ENCODE assay signal across 24 cellular contexts in the genomic region with DNA sequence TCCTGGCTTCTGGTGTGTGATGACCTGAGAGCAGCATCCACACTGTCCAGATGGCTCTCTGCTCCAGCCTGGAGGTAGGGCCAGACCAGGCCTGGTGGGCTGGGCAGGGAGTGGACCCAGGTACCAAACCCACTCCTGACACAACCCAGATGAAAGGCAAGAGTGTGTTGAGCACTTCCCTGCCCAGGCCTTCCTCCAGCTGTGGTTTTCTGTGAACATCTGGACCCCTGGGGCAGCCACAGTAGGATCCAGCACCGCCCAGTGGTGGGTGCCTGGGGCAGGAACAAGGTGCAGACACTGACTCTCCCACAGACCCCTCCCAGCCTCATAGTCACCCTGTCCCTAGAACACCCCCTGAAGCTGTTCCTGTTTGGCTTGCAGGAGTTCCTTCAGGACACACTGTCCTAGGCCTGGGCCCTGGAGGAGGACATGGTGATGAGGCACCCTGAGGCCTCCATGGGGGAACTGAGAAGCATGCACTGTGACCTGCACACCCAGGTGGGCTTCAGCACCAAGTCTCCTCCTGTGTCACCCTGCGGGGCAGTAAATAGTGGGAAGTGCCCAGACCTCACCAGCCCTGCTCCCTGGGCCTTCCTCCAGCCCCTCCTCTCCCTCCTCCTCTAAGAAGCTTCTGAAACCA. TPM values are rescaled to one million over a fixed set of nuclear protein-coding genes. Genes with fewer than 3 reads are reported as not detected.
"Had no signal": no experiment of that assay in that cellular context is flagged by ENCODE, and none has a peak within 500 bp of the region (broad histone marks: within the 10 kb centered on the region; RNA-seq: fewer than 3 reads in every experiment).

No MANE protein-coding gene starts in this region.

- H3K4me3 ChIP-seq: K562, SJSA1, SK-N-MC had no signal

- H3K27me3 ChIP-seq: SJSA1 had no signal

- DNase-seq: MV-4-11, NCI-H1092, NCI-H1105 treated with DMSO at 0.1 percent for 48 hours, NCI-H1417 treated with DMSO at 0.1 percent for 48 hours, NCI-H146, NCI-H1694 treated with DMSO at 0.1 percent for 48 hours, NCI-H1930, NCI-H2081, NCI-H2107, NCI-H446, NCI-H510A, NCI-H524 treated with DMSO at 0.1 percent for 48 hours, NCI-H69, NCI-H774, Right ventricle myocardium superior, RPMI8226, SIG-M5 had no signal

- H3K36me3 ChIP-seq: SJSA1 had no signal

- H3K27me3 Mint-ChIP-seq: IgD-negative memory B cell had no signal

- H3K9me3 ChIP-seq: SJSA1 had no signal

- H3K4me3 Mint-ChIP-seq: IgD-negative memory B cell had no signal

- H3K4me1 Mint-ChIP-seq: IgD-negative memory B cell had no signal

- H3K27ac ChIP-seq: HL-60, SJSA1, SK-N-MC had no signal

- ATAC-seq: K562 had no signal

- H3K36me3 Mint-ChIP-seq: IgD-negative memory B cell had no signal

- H3K4me1 ChIP-seq: SJSA1 had no signal

RNA-seq across cellular contexts. Expression of gene UBD, which starts 28.7 kb away (rescaled TPM):
- total RNA-seq: K562, LHCN-M2, MCF 10A had no signal
- polyA plus RNA-seq: IgD-negative memory B cell, K562 had no signal

RNA-seq across cellular contexts. Expression of gene MAS1L, which starts 43.0 kb away (rescaled TPM):
- total RNA-seq: K562, LHCN-M2, MCF 10A, Right ventricle myocardium superior, SJSA1 had no signal
- polyA plus RNA-seq: IgD-negative memory B cell, K562 had no signal

RNA-seq across cellular contexts. Expression of gene OR2H2, which starts 54.1 kb away (rescaled TPM):
- total RNA-seq: K562, LHCN-M2, MCF 10A, Right ventricle myocardium superior, SJSA1 had no signal
- polyA plus RNA-seq: IgD-negative memory B cell, K562 had no signal
